1 cellular context compared by ENCODE assay signal in genomic region chr12:48512855-48513254, GRCh38.
TF ChIP-seq lines count a peak whose summit lies in the region.

No MANE protein-coding gene starts in this region.

TF ChIP-seq in GM12878, 131 proteins besides CTCF, POLR2A, EP300 and RAD21 (continues in another document):
- peak; percentile 68; the same call in 1 of the 2 replicates for TF ChIP-seq FOXM1 (IDR thresholded peaks at IDR 0.05; ENCODE audit: low read depth, low read length)
- no peak for TF ChIP-seq ZNF24 (IDR thresholded peaks at IDR 0.05)
- peak; percentile 45; the same call in 1 of the 2 replicates for TF ChIP-seq DPF2 (IDR thresholded peaks at IDR 0.05)
- TF ChIP-seq SPI1 (IDR thresholded peaks at IDR 0.05; ENCODE audit: borderline replicate concordance, insufficient read depth, low read depth, low read length): peak; percentile 78
- TF ChIP-seq SUZ12 (IDR thresholded peaks at IDR 0.05; ENCODE audit: unreplicated experiment): no peak
- no peak for TF ChIP-seq ZBTB4 (CRISPR knock-in tag; IDR thresholded peaks at IDR 0.05)
- TF ChIP-seq ZNF217 (IDR thresholded peaks at IDR 0.05): 0 out of 2 replicates have a peak, but pooled peaks have one; percentile 36
- no peak for TF ChIP-seq POU2F2 (IDR thresholded peaks at IDR 0.05; ENCODE audit: borderline replicate concordance, low read depth, low read length)
- no peak for TF ChIP-seq ZNF384 (IDR thresholded peaks at IDR 0.05; ENCODE audit: borderline replicate concordance, low read depth, low read length)
- no peak for TF ChIP-seq CHD1 (IDR thresholded peaks at IDR 0.05; ENCODE audit: low read depth, low read length)
- no peak for TF ChIP-seq IRF5 (IDR thresholded peaks at IDR 0.05; ENCODE audit: borderline replicate concordance)
- no peak for TF ChIP-seq HCFC1 (IDR thresholded peaks at IDR 0.05; ENCODE audit: low read length)
- TF ChIP-seq EED (IDR thresholded peaks at IDR 0.05; ENCODE audit: low read depth): no peak
- no peak for TF ChIP-seq KLF5 (IDR thresholded peaks at IDR 0.05; ENCODE audit: partially characterized antibody)
- no peak for TF ChIP-seq E2F4 (IDR thresholded peaks at IDR 0.05; ENCODE audit: low read depth, low read length)
- TF ChIP-seq NFYA (IDR thresholded peaks at IDR 0.05; ENCODE audit: borderline replicate concordance, low read depth, low read length): no peak
- TF ChIP-seq TARDBP (IDR thresholded peaks at IDR 0.05; ENCODE audit: borderline replicate concordance): no peak
- TF ChIP-seq TBL1XR1 (IDR thresholded peaks at IDR 0.05; ENCODE audit: low read depth, low read length): no peak
- no peak for TF ChIP-seq BCLAF1 (IDR thresholded peaks at IDR 0.05)
- TF ChIP-seq IRF4 (IDR thresholded peaks at IDR 0.05; ENCODE audit: low read depth, low read length): no peak
- TF ChIP-seq ETV6 (conservative IDR thresholded peaks at IDR 0.05 in 1 of 2, IDR thresholded peaks at IDR 0.05 in 1 of 2; ENCODE audit: borderline replicate concordance in 1 of 2, low read depth in 1 of 2): no peak
- no peak for TF ChIP-seq E2F8 (IDR thresholded peaks at IDR 0.05; ENCODE audit: low read depth, partially characterized antibody)
- TF ChIP-seq ZSCAN29 (IDR thresholded peaks at IDR 0.05): no peak
- TF ChIP-seq EZH2 (IDR thresholded peaks at IDR 0.05; ENCODE audit: borderline replicate concordance, control insufficient read depth, low read depth, low read length): no peak
- 0 out of 2 replicates have a peak, but pooled peaks have one; percentile 27 for TF ChIP-seq GABPA (IDR thresholded peaks at IDR 0.05; ENCODE audit: low read depth)
- TF ChIP-seq IKZF2 (IDR thresholded peaks at IDR 0.05): peak; percentile 68 to 75
- TF ChIP-seq CBX3 (IDR thresholded peaks at IDR 0.05; ENCODE audit: borderline replicate concordance, low read depth): no peak
- TF ChIP-seq MLLT1 (IDR thresholded peaks at IDR 0.05): no peak
- no peak for TF ChIP-seq PAX8 (IDR thresholded peaks at IDR 0.05)
- TF ChIP-seq BCL3 (IDR thresholded peaks at IDR 0.05; ENCODE audit: borderline replicate concordance, insufficient read depth, low read depth, low read length, poor library complexity, severe bottlenecking): no peak
- TF ChIP-seq USF1 (IDR thresholded peaks at IDR 0.05; ENCODE audit: borderline replicate concordance, extremely low read length, insufficient read depth, low read depth, low read length): no peak
- no peak for TF ChIP-seq HDGF (IDR thresholded peaks at IDR 0.05)
- TF ChIP-seq ZNF622 (IDR thresholded peaks at IDR 0.05): no peak
- TF ChIP-seq CEBPB (IDR thresholded peaks at IDR 0.05; ENCODE audit: borderline replicate concordance in 1 of 2, low read depth in 2 of 2, low read length in 2 of 2): no peak
- no peak for TF ChIP-seq ZBTB33 (IDR thresholded peaks at IDR 0.05)
- no peak for TF ChIP-seq CBX5 (IDR thresholded peaks at IDR 0.05; ENCODE audit: low read depth)
- peak; percentile 88; the same call in 1 of the 2 replicates for TF ChIP-seq NFIC (IDR thresholded peaks at IDR 0.05; ENCODE audit: low read depth, low read length)
- TF ChIP-seq MEF2A (IDR thresholded peaks at IDR 0.05; ENCODE audit: insufficient read depth, low read depth, low read length): no peak
- TF ChIP-seq ZBED1 (IDR thresholded peaks at IDR 0.05; ENCODE audit: borderline replicate concordance): peak; percentile 49; the same call in 1 of the 2 replicates
- TF ChIP-seq TAF1 (IDR thresholded peaks at IDR 0.05; ENCODE audit: borderline replicate concordance, low read depth, low read length): no peak
- no peak for TF ChIP-seq SP1 (IDR thresholded peaks at IDR 0.05; ENCODE audit: low read depth, low read length)
- no peak for TF ChIP-seq POLR2AphosphoS5 (IDR thresholded peaks at IDR 0.05; ENCODE audit: low read length)
- TF ChIP-seq RELB (IDR thresholded peaks at IDR 0.05; ENCODE audit: low read depth): peak; percentile 69
- TF ChIP-seq MEF2B (IDR thresholded peaks at IDR 0.05; ENCODE audit: partially characterized antibody, poor library complexity, severe bottlenecking): peak; percentile 18
- no peak for TF ChIP-seq SREBF2 (IDR thresholded peaks at IDR 0.05; ENCODE audit: low read length)
- no peak for TF ChIP-seq KAT2A (conservative IDR thresholded peaks at IDR 0.05; ENCODE audit: control insufficient read depth, low read depth, low read length)
- no peak for TF ChIP-seq SMC3 (IDR thresholded peaks at IDR 0.05; ENCODE audit: borderline replicate concordance, low read length)
